Comparison of ENCODE assay signal across 27 cellular contexts in the genomic region with DNA sequence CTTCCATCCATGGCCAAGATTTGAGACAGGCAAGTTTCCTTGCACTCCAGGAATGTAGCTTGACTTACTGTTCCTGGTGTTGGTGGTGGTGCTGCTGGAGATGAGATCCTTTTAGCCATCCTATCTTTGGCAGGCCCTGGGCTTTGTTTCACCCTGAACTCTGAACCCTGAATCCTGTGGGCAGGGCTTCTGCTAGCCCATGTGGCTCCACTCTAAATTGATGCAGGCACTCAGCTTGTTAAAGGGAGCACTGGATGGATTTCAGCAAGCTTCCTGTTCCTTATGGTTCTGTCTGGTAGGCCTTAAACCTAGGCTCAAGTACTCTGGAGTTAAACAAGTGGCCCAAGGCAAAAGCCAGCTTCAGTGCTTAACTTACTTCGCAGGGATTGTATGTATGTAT.
"Had no signal": no experiment of that assay in that cellular context is flagged by ENCODE, and none has a peak within 500 bp of the region (broad histone marks: within the 10 kb centered on the region; RNA-seq: fewer than 3 reads in every experiment).

No MANE protein-coding gene starts in this region.

- H3K4me3 ChIP-seq: left lung, lung, mucosa of descending colon, ovary, right atrium auricular region, skin epidermis, suprapubic skin, thoracic aorta, tibial artery, upper lobe of right lung, uterus had no signal

- H3K27me3 ChIP-seq: left lung, neutrophil, ovary, right atrium auricular region, suprapubic skin, tibial artery, upper lobe of right lung, uterus had no signal

- DNase-seq: head of caudate nucleus; hippocampal formation; kidney; left colon; left lung; mesendoderm; midbrain; mucosa of descending colon; naive thymus-derived CD4-positive, alpha-beta T cell; occipital lobe; ovary; stimulated activated CD4-positive, alpha-beta T cell treated with anti-CD3 and anti-CD28 coated beads, Interleukin-12 subunit alpha, Interleukin-12 subunit beta, amount 100 ng/mL, for 4 hours; stimulated activated CD4-positive, alpha-beta T cell treated with anti-CD3 and anti-CD28 coated beads, Interleukin-15, amount 100 ng/mL, for 24 hours; stimulated activated CD4-positive, alpha-beta T cell treated with anti-CD3 and anti-CD28 coated beads, Interleukin-2, amount 100 ng/mL, for 24 hours; stimulated activated CD4-positive, alpha-beta T cell treated with anti-CD3 and anti-CD28 coated beads, Interleukin-4, amount 100 ng/mL, for 1 hour; stimulated activated naive CD4-positive, alpha-beta T cell; tibial artery; upper lobe of right lung; uterus had no signal

- H3K9me3 ChIP-seq: left lung, mucosa of descending colon, neutrophil, ovary, right atrium auricular region, suprapubic skin, thoracic aorta, tibial artery, upper lobe of right lung, uterus had no signal

- ATAC-seq: left colon; left lung; mucosa of descending colon; naive thymus-derived CD4-positive, alpha-beta T cell; natural killer cell treated with Interleukin-12 subunit alpha and Interleukin-12 subunit beta and Interleukin-15 and Interleukin-18, amount 100 ng/mL, for 72 hours; sciatic nerve; upper lobe of right lung had no signal

- H3K36me3 ChIP-seq: left lung, neutrophil, ovary, right atrium auricular region, suprapubic skin, thoracic aorta, tibial artery, upper lobe of right lung, uterus had no signal

- H3K4me1 ChIP-seq: left lung, right atrium auricular region, suprapubic skin, tibial artery, upper lobe of right lung, uterus had no signal

- FAIRE-seq: kidney had no signal

- H3K27ac ChIP-seq: left lung, neutrophil, ovary, right atrium auricular region, skin epidermis, suprapubic skin, thoracic aorta, tibial artery, upper lobe of right lung, uterus had no signal
